Comparison of ENCODE assay signal across 7 cellular contexts in genomic region chr13:100235311-100235901, GRCh38.
DNase-seq lines count a peak whose midpoint lies in the region; ATAC-seq, FAIRE-seq and TF ChIP-seq lines count a peak whose summit lies in the region.

No MANE protein-coding gene starts in this region.

- H3K27ac ChIP-seq in HepG2 (ENCODE audit: extremely low read length, insufficient read depth, low read length) = no peak overlapping the region

- peak overlapping the region; percentile 6 for H3K4me2 ChIP-seq in HepG2 (ENCODE audit: low read depth, low read length)

- BruUV-seq in HepG2 (replicated peaks; lab: Mats Ljungman, UMichigan) = no TSS peak

- H2AFZ ChIP-seq in HepG2 (ENCODE audit: low read length) = no peak overlapping the region

- peak; percentile 68 for FAIRE-seq in HepG2 (lab: Jason Lieb, UNC)

- H3K36me3 ChIP-seq in HepG2 (replicated peaks in 1 of 2; ENCODE audit: control insufficient read depth in 1 of 2, insufficient read depth in 2 of 2, low read length in 2 of 2) = no peaks in the 10 kb centered on the region

- H3K4me3 ChIP-seq in HFF-Myc (replicated peaks; ENCODE audit: low read depth, low read length) (no peak overlapping the region), HepG2 (replicated peaks in 1 of 3; ENCODE audit: insufficient read depth in 1 of 3, low read depth in 2 of 3, low read length in 3 of 3) (peak overlapping the region in 1 of 3 experiments; percentile 2; a peak in 1 of 6 replicates)

- TF ChIP-seq POLR2A in HepG2 (IDR thresholded peaks at IDR 0.05; ENCODE audit: insufficient read depth in 1 of 2, low read depth in 2 of 2, low read length in 2 of 2) = no peak

- in situ Hi-C loops in HepG2 (cut with HindIII; ENCODE audit: extremely low pct_ligation_motif_present, low pct_unique_long_range_greater_than_20kb) = loop anchor here (5.0 to 25.0 kb wide), 3 partner anchors 251 to 573 kb away; partner anchors contain the start of gene ZIC2

- CTCF ChIA-PET in HepG2 (lab: Yijun Ruan, JAX; ENCODE audit: low intra/inter-chr PET ratio, low total read pairs) = interaction anchor here (0.8 to 2.6 kb wide), 4 partner anchors 74 to 579 kb away, joined by 3 to 35 read pairs (median 4); no protein-coding TSS in a partner anchor

- no peak for TF ChIP-seq EP300 in HepG2 (IDR thresholded peaks at IDR 0.05; ENCODE audit: low read depth in 2 of 2, low read length in 2 of 2)
- TF ChIP-seq EP300 in HepG2 (CRISPR knock-in tag; IDR thresholded peaks at IDR 0.05; ENCODE audit: borderline replicate concordance) = no peak

- peak; percentile 40 for TF ChIP-seq CTCF in HFF-Myc (IDR thresholded peaks at IDR 0.05; ENCODE audit: low read depth, low read length, missing control alignments)
- TF ChIP-seq CTCF in HepG2 (CRISPR knock-in tag; IDR thresholded peaks at IDR 0.05) = peak; percentile 67

- WGBS in HepG2 (ENCODE audit: low lambda C conversion rate) = 29% methylated on average over 5 of the region's 5 CpGs

- DNase-seq in Daoy (ENCODE audit: low read depth) (peak; percentile 17), HFF-Myc (ENCODE audit: extremely low read depth, low read depth) (peak; percentile 56), NCI-H526 (lab: John Stamatoyannopoulos, UW) (peak; percentile 40 to 68), brain pericyte (ENCODE audit: low read depth, low spot score) (peak; percentile 22), HepG2 (ENCODE audit: low spot score) (peak; percentile 60)
- DNase-seq in activated effector memory CD4-positive, alpha-beta T cell treated with Interleukin-2 at 50 U/mL for 16 hours = no peak

- TF ChIP-seq RAD21 in HepG2 (CRISPR knock-in tag; IDR thresholded peaks at IDR 0.05) = peak; percentile 73

- no peak for ATAC-seq in HepG2
- ATAC-seq in HG03039 (IDR thresholded peaks at IDR 0.05; ENCODE audit: unreplicated experiment) = no peak

- H3K4me1 ChIP-seq in HepG2 (ENCODE audit: insufficient read depth, low read length) = peaks cover 53% of the 10 kb centered on the region

- no peaks in the 10 kb centered on the region; a peak in 1 of 5 replicates for H3K27me3 ChIP-seq in HepG2 (ENCODE audit: control insufficient read depth in 1 of 2, insufficient read depth in 2 of 2, low read length in 2 of 2)

- no peak overlapping the region for H3K9ac ChIP-seq in HepG2 (ENCODE audit: insufficient read depth, low read depth, low read length)

- no peaks in the 10 kb centered on the region for H3K79me2 ChIP-seq in HepG2 (ENCODE audit: insufficient read depth, low read length)

- POLR2A ChIA-PET in HepG2 (lab: Yijun Ruan, JAX) = no interaction called here

- intact Hi-C loops in HepG2 (cut with micrococcal nuclease; ENCODE audit: unreplicated experiment) = loop anchor here (1.0 to 10.0 kb wide), 5 partner anchors 151 to 579 kb away; partner anchors contain the start of genes PCCA and ZIC5

- H4K20me1 ChIP-seq in HepG2 (ENCODE audit: insufficient read depth, low read length) = no peaks in the 10 kb centered on the region

- no peaks in the 10 kb centered on the region for H3K9me3 ChIP-seq in HepG2 (ENCODE audit: low read length)

TF ChIP-seq in HepG2, 621 proteins besides CTCF, POLR2A, EP300 and RAD21:
- peak; percentile 54; the same call in 1 of the 2 replicates for TF ChIP-seq CEBPB (IDR thresholded peaks at IDR 0.05; ENCODE audit: borderline replicate concordance, low read depth, low read length)
- TF ChIP-seq ZNF362 (CRISPR knock-in tag; IDR thresholded peaks at IDR 0.05; ENCODE audit: borderline replicate concordance) = no peak
- TF ChIP-seq SMC3 (IDR thresholded peaks at IDR 0.05; ENCODE audit: low read length) = peak; percentile 77
- TF ChIP-seq CEBPG (CRISPR knock-in tag; IDR thresholded peaks at IDR 0.05) = peak; percentile 35; the same call in 1 of the 2 replicates
- peak; percentile 46; the same call in 1 of the 2 replicates for TF ChIP-seq ARID3A (IDR thresholded peaks at IDR 0.05; ENCODE audit: low read depth, low read length)
- TF ChIP-seq STAG1 (CRISPR knock-in tag; IDR thresholded peaks at IDR 0.05) = peak; percentile 88
- no peak for TF ChIP-seq CSRNP1 (CRISPR knock-in tag; IDR thresholded peaks at IDR 0.05)
- 0 out of 2 replicates have a peak, but pooled peaks have one; percentile 9 for TF ChIP-seq ATF1 (CRISPR knock-in tag; IDR thresholded peaks at IDR 0.05)
- TF ChIP-seq CEBPZ (IDR thresholded peaks at IDR 0.05; ENCODE audit: low read length) = no peak
- peak; percentile 93 for TF ChIP-seq ONECUT2 (CRISPR knock-in tag; IDR thresholded peaks at IDR 0.05)
- TF ChIP-seq SP140L (CRISPR knock-in tag; IDR thresholded peaks at IDR 0.05; ENCODE audit: borderline replicate concordance) = no peak
- 0 out of 2 replicates have a peak, but pooled peaks have one; percentile 25 for TF ChIP-seq KAT2B (IDR thresholded peaks at IDR 0.05; ENCODE audit: borderline replicate concordance, low read depth, low read length)
